19 cellular contexts compared by ENCODE assay signal in genomic region chr10:93026072-93026471, GRCh38. TPM values are rescaled to one million over a fixed set of nuclear protein-coding genes. Genes with fewer than 3 reads are reported as not detected.
DNase-seq lines count a peak whose midpoint lies in the region; ATAC-seq, FAIRE-seq and TF ChIP-seq lines count a peak whose summit lies in the region.
"Had no signal": no experiment of that assay in that cellular context is flagged by ENCODE, and none has a peak within 500 bp of the region (broad histone marks: within the 10 kb centered on the region; RNA-seq: fewer than 3 reads in every experiment).

No MANE protein-coding gene starts in this region.

- H3K4ac ChIP-seq in IMR-90 (ENCODE audit: low read depth, low read length), result no peak overlapping the region

- no peak overlapping the region for H3K23ac ChIP-seq in IMR-90 (ENCODE audit: low read depth, low read length)

- H3K4me1 ChIP-seq in IMR-90 (ENCODE audit: control insufficient read depth, insufficient read depth, low read length) (peaks cover 6% of the 10 kb centered on the region), mucosa of descending colon (ENCODE audit: low read depth) (no peaks in the 10 kb centered on the region), right atrium auricular region (no peaks in the 10 kb centered on the region)
- H3K4me1 ChIP-seq: BLaER1 had no signal

- no peaks in the 10 kb centered on the region for H3K79me1 ChIP-seq in IMR-90 (ENCODE audit: low read depth in 1 of 2, low read length in 2 of 2)

- H3K56ac ChIP-seq in IMR-90 (ENCODE audit: extremely low read depth, insufficient read depth, low read length), result no peak overlapping the region

- dilution Hi-C loops in IMR-90 (cut with HindIII; ENCODE audit: low sequenced_read_pairs, unreplicated experiment), result no loop called here

- TF ChIP-seq POLR2A in GM12891 (IDR thresholded peaks at IDR 0.05; ENCODE audit: low read depth, low read length) (no peak), IMR-90 (IDR thresholded peaks at IDR 0.05; ENCODE audit: low read depth, low read length) (no peak)

- H2BK15ac ChIP-seq in IMR-90 (ENCODE audit: low read depth, low read length), result no peak overlapping the region

- in situ Hi-C loops in IMR-90 (cut with MboI; ENCODE audit: low sequenced_read_pairs), result no loop called here

- no peak overlapping the region for H4K8ac ChIP-seq in IMR-90 (ENCODE audit: low read depth in 2 of 2, low read length in 2 of 2)

- no peak overlapping the region for H3K4me2 ChIP-seq in IMR-90 (ENCODE audit: low read depth, low read length)
- H3K4me2 ChIP-seq: BLaER1, GM23338 had no signal

- TF ChIP-seq CTCF in IMR-90 (conservative IDR thresholded peaks at IDR 0.05; ENCODE audit: low read depth, low read length) (no peak), bronchial epithelial cell (IDR thresholded peaks at IDR 0.05; ENCODE audit: insufficient read depth, low read length, severe bottlenecking) (no peak), mucosa of descending colon (IDR thresholded peaks at IDR 0.05) (no peak), right atrium auricular region (IDR thresholded peaks at IDR 0.05) (no peak)

- H3K9me3 ChIP-seq in IMR-90 (ENCODE audit: control insufficient read depth, insufficient read depth, low read length), result peaks cover 2% of the 10 kb centered on the region
- no peaks in the 10 kb centered on the region for H3K9me3 ChIP-seq in mucosa of descending colon
- H3K9me3 ChIP-seq in right atrium auricular region, result no peaks in the 10 kb centered on the region
- H3K9me3 ChIP-seq: HAP-1 had no signal

- POLR2A ChIA-PET in IMR-90 (lab: Charles Lee; ENCODE audit: unreplicated experiment), result no interaction called here

- H3K14ac ChIP-seq in IMR-90 (replicated peaks; ENCODE audit: low read depth, low read length), result no peak overlapping the region

- no peak overlapping the region for H2AFZ ChIP-seq in IMR-90 (replicated peaks; ENCODE audit: low read length, poor library complexity)
- H2AFZ ChIP-seq: GM23338 had no signal

- no peak overlapping the region for H2BK120ac ChIP-seq in IMR-90 (ENCODE audit: low read depth, low read length)

- no peak for ATAC-seq in IMR-90 (ENCODE audit: low read depth)
- ATAC-seq in mucosa of descending colon, result peak; percentile 50
- ATAC-seq: GM23338 had no signal

- no peak for TF ChIP-seq RAD21 in IMR-90 (IDR thresholded peaks at IDR 0.05; ENCODE audit: low read length)

- H3K4me3 ChIP-seq in IMR-90 (ENCODE audit: insufficient read depth, low read depth, low read length) (no peak overlapping the region), bronchial epithelial cell (ENCODE audit: low read depth, low read length) (no peak overlapping the region), mucosa of descending colon (no peak overlapping the region), right atrium auricular region (no peak overlapping the region)
- H3K4me3 ChIP-seq: BLaER1, GM23338, HAP-1 had no signal

- BruUV-seq in IMR-90 (replicated peaks; lab: Mats Ljungman, UMichigan), result no TSS peak

- H3K27ac ChIP-seq in IMR-90 (ENCODE audit: insufficient read depth, low read length) (no peak overlapping the region), right atrium auricular region (no peak overlapping the region)
- H3K27ac ChIP-seq: BLaER1 had no signal

- FAIRE-seq in GM12891 (lab: Jason Lieb, UNC) (peak; percentile 5), bronchial epithelial cell (lab: Jason Lieb, UNC) (no peak)
- FAIRE-seq: G401.6, GM12892 had no signal

- H2BK5ac ChIP-seq in IMR-90 (ENCODE audit: low read depth, low read length, poor library complexity, severe bottlenecking), result no peak overlapping the region

- H3K36me3 ChIP-seq in IMR-90 (ENCODE audit: control insufficient read depth, insufficient read depth, low read length) (no peaks in the 10 kb centered on the region), bronchial epithelial cell (ENCODE audit: control insufficient read depth, insufficient read depth, low read length) (no peaks in the 10 kb centered on the region), mucosa of descending colon (ENCODE audit: low read depth) (no peaks in the 10 kb centered on the region), right atrium auricular region (peaks cover 7% of the 10 kb centered on the region)
- H3K36me3 ChIP-seq: HAP-1 had no signal

- no CpG with 5 or more reads among the region's 2 CpGs for WGBS in IMR-90 (ENCODE audit: extremely low coverage in 2 of 2, insufficient read length in 1 of 2), 2 experiments

- no peak overlapping the region for H2AK9ac ChIP-seq in IMR-90 (replicated peaks; ENCODE audit: low read depth, low read length, poor library complexity)

- H4K91ac ChIP-seq in IMR-90 (ENCODE audit: insufficient read depth, low read depth, low read length), result no peak overlapping the region

- DNase-seq in GM12891 (ENCODE audit: insufficient read length, low spot score) (no peak), IMR-90 (peak; percentile 22), bronchial epithelial cell (ENCODE audit: low read depth) (peak; percentile 44), mucosa of descending colon (no peak), NCI-H146 treated with DMSO at 0.1 percent for 48 hours (lab: John Stamatoyannopoulos, UW; ENCODE audit: unreplicated experiment) (no peak), right atrium auricular region (ENCODE audit: low spot score) (no peak)
- DNase-seq in activated naive CD4-positive, alpha-beta T cell treated with Interleukin-2 at 50 U/mL for 16 hours, result no peak
- DNase-seq: AML-193; CD4-positive, CD25-positive, alpha-beta regulatory T cell; DMS 273 treated with DMSO at 0.1 percent for 48 hours; DMS79 treated with DMSO at 0.1 percent for 48 hours; EL had no signal

- H4K20me1 ChIP-seq in IMR-90 (ENCODE audit: insufficient read depth, low read length), result no peaks in the 10 kb centered on the region
- H4K20me1 ChIP-seq: BLaER1 had no signal

- no peak overlapping the region for H2AK5ac ChIP-seq in IMR-90 (ENCODE audit: low read depth, low read length)

- H3K9me1 ChIP-seq in IMR-90 (ENCODE audit: insufficient read depth, low read length), result no peaks in the 10 kb centered on the region

- intact Hi-C loops in IMR-90 (cut with micrococcal nuclease) (no loop called here), mucosa of descending colon (cut with DNase I, micrococcal nuclease) (no loop called here)

- H3K18ac ChIP-seq in IMR-90 (ENCODE audit: low read depth, low read length), result no peak overlapping the region

- no peaks in the 10 kb centered on the region for H3K27me3 ChIP-seq in IMR-90 (ENCODE audit: control insufficient read depth, insufficient read depth, low read length)
- no peaks in the 10 kb centered on the region for H3K27me3 ChIP-seq in bronchial epithelial cell (ENCODE audit: control insufficient read depth, insufficient read depth, low read length)
- no peaks in the 10 kb centered on the region for H3K27me3 ChIP-seq in right atrium auricular region
- H3K27me3 ChIP-seq: BLaER1 had no signal

- H2BK20ac ChIP-seq in IMR-90 (ENCODE audit: low read depth, low read length), result no peak overlapping the region

- no peak overlapping the region for H3K9ac ChIP-seq in IMR-90 (ENCODE audit: low read depth, low read length)
- H3K9ac ChIP-seq: BLaER1 had no signal

- CTCF ChIA-PET in IMR-90 (lab: Yijun Ruan, JAX), result no interaction called here

- H4K5ac ChIP-seq in IMR-90 (ENCODE audit: low read depth, low read length), result no peak overlapping the region

TF ChIP-seq in GM12891, 5 proteins besides CTCF, POLR2A, EP300 and RAD21:
- TF ChIP-seq PAX5 (IDR thresholded peaks at IDR 0.05; ENCODE audit: insufficient read depth, low read length, severe bottlenecking), result no peak
- TF ChIP-seq POU2F2 (IDR thresholded peaks at IDR 0.05; ENCODE audit: low read depth, low read length), result no peak
- TF ChIP-seq TAF1 (IDR thresholded peaks at IDR 0.05; ENCODE audit: low read depth, low read length), result no peak
- no peak for TF ChIP-seq POLR2AphosphoS5 (IDR thresholded peaks at IDR 0.05; ENCODE audit: low read depth, low read length)
- TF ChIP-seq SPI1 (IDR thresholded peaks at IDR 0.05; ENCODE audit: low read depth, low read length), result no peak

TF ChIP-seq in IMR-90, 13 proteins besides CTCF, POLR2A, EP300 and RAD21 (continues in another document):
- TF ChIP-seq RCOR1 (IDR thresholded peaks at IDR 0.05; ENCODE audit: insufficient replicate concordance, low read length) (no peak), BHLHE40 (IDR thresholded peaks at IDR 0.05; ENCODE audit: low read depth, low read length) (no peak), MAFK (IDR thresholded peaks at IDR 0.05; ENCODE audit: low read depth, low read length) (peak; percentile 86), CHD1 (IDR thresholded peaks at IDR 0.05; ENCODE audit: low read depth, low read length) (no peak), NFE2L2 (IDR thresholded peaks at IDR 0.05; ENCODE audit: low read depth, low read length) (peak; percentile 32; the same call in 1 of the 2 replicates), ELK1 (IDR thresholded peaks at IDR 0.05; ENCODE audit: borderline replicate concordance, low read depth, low read length) (no peak)

RNA-seq across cellular contexts. Expression of gene CYP26C1, which starts 34.5 kb away (rescaled TPM):
- not detected for polyA plus RNA-seq in GM12891 (2012; ENCODE audit: low read depth, missing spikeins)
- total RNA-seq in IMR-90 (2012; rRNA removed) (under 0.01 TPM in 1 of 2 replicates, not detected in the other), bronchial epithelial cell (under 0.01 TPM in 2 replicates), mucosa of descending colon (under 1 TPM in 2 of 3 donors, not detected in 1; 0.09 to 0.14 TPM), right atrium auricular region (not detected)
- polyA plus RNA-seq in IMR-90 (2012; rRNA removed), result 0.01 and 0.02 TPM in 2 replicates
- 0.06 and 0.11 TPM in 2 replicates for polyA plus RNA-seq in IMR-90 (2012; cell fraction: cytosol; rRNA removed)
- 0.13 and 0.20 TPM in 2 replicates for polyA plus RNA-seq in IMR-90 (2012; cell fraction: nucleus; rRNA removed; ENCODE audit: low replicate concordance)
- total RNA-seq: CD4-positive, CD25-positive, alpha-beta regulatory T cell; HT1080 had no signal
- polyA plus RNA-seq: CD4-positive, CD25-positive, alpha-beta regulatory T cell; GM23338 had no signal

RNA-seq across cellular contexts. Expression of gene CYP26A1, which starts 47.6 kb away (rescaled TPM):
- 0.08 TPM for polyA plus RNA-seq in GM12891 (2012; ENCODE audit: low read depth, missing spikeins)
- total RNA-seq in IMR-90 (2012; rRNA removed), result not detected in 2 replicates
- 0.15 TPM in 1 of 2 replicates, not detected in the other for polyA plus RNA-seq in IMR-90 (2012; rRNA removed)
- polyA plus RNA-seq in IMR-90 (2012; cell fraction: cytosol; rRNA removed), result 0.06 and 0.07 TPM in 2 replicates
- polyA plus RNA-seq in IMR-90 (2012; cell fraction: nucleus; rRNA removed; ENCODE audit: low replicate concordance), result 0.37 and 0.38 TPM in 2 replicates
- not detected in 2 replicates for total RNA-seq in bronchial epithelial cell
- total RNA-seq in mucosa of descending colon, result not detected
- not detected for total RNA-seq in right atrium auricular region
- total RNA-seq: A673; CD4-positive, CD25-positive, alpha-beta regulatory T cell; HT1080 had no signal
- polyA plus RNA-seq: CD4-positive, CD25-positive, alpha-beta regulatory T cell had no signal

Comparison
In these comparisons a context has a peak if more than half of its experiments do, and no peak if none do; other contexts are left out.
1. DNase-seq: peak in IMR-90 (single experiment) and bronchial epithelial cell (single experiment); none in GM12891 (single experiment), mucosa of descending colon (0 of 3), NCI-H146 treated with DMSO at 0.1 percent for 48 hours (single experiment), activated naive CD4-positive, alpha-beta T cell treated with Interleukin-2 at 50 U/mL for 16 hours (single experiment) and right atrium auricular region (single experiment).